16 cellular contexts compared by ENCODE assay signal in the genomic region with DNA sequence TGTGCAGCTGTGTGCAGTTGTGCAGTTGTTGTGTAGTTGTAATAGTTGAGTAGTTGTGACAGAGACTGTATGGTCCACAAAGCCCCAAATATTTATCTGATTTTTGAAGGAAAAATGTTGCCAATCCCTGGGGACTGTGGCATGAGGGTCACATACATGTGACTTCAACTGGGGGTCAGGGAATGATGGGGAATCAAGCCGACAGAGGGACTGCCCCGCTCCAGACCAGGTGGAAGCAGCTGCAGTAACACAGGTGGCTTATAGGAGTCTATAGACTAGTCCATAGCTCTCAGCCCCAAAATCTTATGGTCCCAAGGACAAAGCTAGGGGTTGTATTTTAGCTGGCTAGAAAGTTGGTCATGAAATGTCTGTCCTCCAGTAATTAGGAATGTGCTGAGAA.
"Had no signal": no experiment of that assay in that cellular context is flagged by ENCODE, and none has a peak within 500 bp of the region (broad histone marks: within the 10 kb centered on the region; RNA-seq: fewer than 3 reads in every experiment).

No MANE protein-coding gene starts in this region.

- H3K9ac ChIP-seq: neural progenitor cell had no signal

- H3K36me3 Mint-ChIP-seq: stimulated activated memory B cell treated with anti-CD40 and anti-IgM and Interleukin-4, amounts not matched to agents 10 μg/mL and 1 μg/mL and 100 μg/mL, for 72 hours had no signal

- H3K4me3 ChIP-seq: gastrocnemius medialis, lung, neural progenitor cell, prostate gland, skin epidermis, testis, tibial artery had no signal

- H3K4me1 ChIP-seq: neural progenitor cell had no signal

- H3K27ac ChIP-seq: epithelial cell of prostate, gastrocnemius medialis, neural progenitor cell, spleen, tibial artery had no signal

- H3K27me3 Mint-ChIP-seq: stimulated activated memory B cell treated with anti-CD40 and anti-IgM and Interleukin-4, amounts not matched to agents 10 μg/mL and 1 μg/mL and 100 μg/mL, for 72 hours; type B pancreatic cell had no signal

- H3K9me3 Mint-ChIP-seq: endodermal cell; naive thymus-derived CD4-positive, alpha-beta T cell; nephron; neural progenitor cell; stimulated activated memory B cell treated with anti-CD40 and anti-IgM and Interleukin-4, amounts not matched to agents 10 μg/mL and 1 μg/mL and 100 μg/mL, for 72 hours; type B pancreatic cell had no signal

- DNase-seq: foreskin fibroblast, mesendoderm, tibial artery had no signal

- H3K9me3 ChIP-seq: gastrocnemius medialis, prostate gland, spleen, testis, tibial artery had no signal

- H3K27me3 ChIP-seq: gastrocnemius medialis, neural progenitor cell, spleen, testis, tibial artery had no signal

- H2AFZ ChIP-seq: neural progenitor cell had no signal

- H3K36me3 ChIP-seq: neural progenitor cell, prostate gland had no signal

- H3K4me2 ChIP-seq: neural progenitor cell had no signal

- H3K27ac Mint-ChIP-seq: endodermal cell, neural progenitor cell, type B pancreatic cell had no signal

- H3K4me1 Mint-ChIP-seq: endodermal cell had no signal

- H3K4me3 Mint-ChIP-seq: endodermal cell, nephron, neural progenitor cell, type B pancreatic cell had no signal
